ENCODE assay signal across 9 cellular contexts in the genomic region with DNA sequence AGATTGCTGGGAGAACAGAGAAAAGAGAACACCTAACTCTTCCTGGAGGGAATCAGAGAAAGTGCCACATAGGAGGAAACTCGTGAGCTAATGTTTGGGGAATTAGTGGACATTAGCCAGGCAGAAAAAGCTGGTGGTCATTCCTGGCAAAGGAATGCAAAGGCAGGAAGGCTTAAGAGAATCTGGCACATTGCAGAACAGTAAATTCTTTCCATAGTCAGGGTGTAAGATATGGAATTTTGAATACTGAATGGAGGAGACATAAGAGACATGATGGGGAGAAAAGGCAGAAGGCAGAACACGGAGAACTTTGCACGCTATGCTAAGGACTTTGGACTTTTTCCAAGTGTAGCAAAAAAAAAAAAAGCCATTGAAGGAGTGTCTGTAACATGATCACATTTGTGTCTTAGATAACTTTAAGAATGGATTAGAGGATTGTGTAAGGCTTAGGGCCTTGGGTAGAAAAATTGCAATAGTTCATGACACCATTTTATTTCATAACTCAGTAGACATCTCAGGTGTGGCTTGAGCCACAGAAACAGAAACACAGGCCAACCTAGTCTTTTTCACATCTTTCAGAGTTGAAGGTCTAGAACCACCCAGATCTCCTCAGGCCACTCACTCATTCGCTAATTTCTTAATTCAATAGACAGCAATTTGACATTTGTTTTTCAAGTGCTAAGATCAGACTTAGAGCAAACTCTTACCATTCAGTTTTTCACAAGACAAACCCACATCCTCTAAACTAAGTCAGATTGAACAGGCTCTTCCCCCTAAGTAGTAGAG. TPM values are rescaled to one million over a fixed set of nuclear protein-coding genes. Genes with fewer than 3 reads are reported as not detected.
DNase-seq lines count a peak whose midpoint lies in the region; ATAC-seq and TF ChIP-seq lines count a peak whose summit lies in the region.
"Had no signal": no experiment of that assay in that cellular context is flagged by ENCODE, and none has a peak within 500 bp of the region (broad histone marks: within the 10 kb centered on the region; RNA-seq: fewer than 3 reads in every experiment).

No MANE protein-coding gene starts in this region.

- peaks cover 0 to 1% of the 10 kb centered on the region in 2 donors for H3K27me3 Mint-ChIP-seq in CD8-positive, alpha-beta memory T cell
- peaks cover 7% of the 10 kb centered on the region for H3K27me3 Mint-ChIP-seq in neural progenitor cell (ENCODE audit: insufficient read depth, low read depth)

- no peaks in the 10 kb centered on the region for H3K36me3 ChIP-seq in CD8-positive, alpha-beta memory T cell (ENCODE audit: insufficient read depth, low read length)
- H3K36me3 ChIP-seq in neural progenitor cell: no peaks in the 10 kb centered on the region
- H3K36me3 ChIP-seq: right lobe of liver had no signal

- no peak overlapping the region for H3K4me3 ChIP-seq in CD8-positive, alpha-beta memory T cell (ENCODE audit: low read length)
- no peak overlapping the region for H3K4me3 ChIP-seq in neural progenitor cell
- H3K4me3 ChIP-seq: right lobe of liver had no signal

- no peaks in the 10 kb centered on the region for H4K20me1 ChIP-seq in neural progenitor cell (ENCODE audit: low read depth)

- peak overlapping the region; percentile 20 to 96 (median 68) for H3K27ac Mint-ChIP-seq in CD8-positive, alpha-beta memory T cell
- H3K27ac Mint-ChIP-seq in neural progenitor cell: no peak overlapping the region

- H3K79me2 ChIP-seq in neural progenitor cell (ENCODE audit: low read depth): no peaks in the 10 kb centered on the region

- H3F3A ChIP-seq in neural progenitor cell (ENCODE audit: low read depth): no peaks in the 10 kb centered on the region

- peaks cover 0 to 2% (median 0%) of the 10 kb centered on the region in 3 donors for H3K36me3 Mint-ChIP-seq in CD8-positive, alpha-beta memory T cell
- H3K36me3 Mint-ChIP-seq in neural progenitor cell: no peaks in the 10 kb centered on the region

- H3K9me3 ChIP-seq in CD8-positive, alpha-beta memory T cell (ENCODE audit: low read length): no peaks in the 10 kb centered on the region
- H3K9me3 ChIP-seq in neural progenitor cell (ENCODE audit: low read depth): no peaks in the 10 kb centered on the region
- H3K9me3 ChIP-seq: right lobe of liver had no signal

- H3K4me1 Mint-ChIP-seq in CD8-positive, alpha-beta memory T cell: peaks cover 77 to 94% (median 86%) of the 10 kb centered on the region in 3 donors
- H3K4me1 Mint-ChIP-seq in neural progenitor cell: peaks cover 15% of the 10 kb centered on the region

- no peak overlapping the region for H3K4me2 ChIP-seq in neural progenitor cell

- H3K27me3 ChIP-seq in CD8-positive, alpha-beta memory T cell (ENCODE audit: insufficient read depth, low read length, poor library complexity, severe bottlenecking): no peaks in the 10 kb centered on the region
- H3K27me3 ChIP-seq in neural progenitor cell: no peaks in the 10 kb centered on the region
- H3K27me3 ChIP-seq: right lobe of liver had no signal

- ATAC-seq in HG02981 (IDR thresholded peaks at IDR 0.05; ENCODE audit: unreplicated experiment): no peak

- H3K9me3 Mint-ChIP-seq in CD8-positive, alpha-beta memory T cell: no peaks in the 10 kb centered on the region
- H3K9me3 Mint-ChIP-seq in neural progenitor cell: no peaks in the 10 kb centered on the region

- peak overlapping the region; percentile 3 to 74 (median 71) for H3K4me3 Mint-ChIP-seq in CD8-positive, alpha-beta memory T cell
- no peak overlapping the region for H3K4me3 Mint-ChIP-seq in neural progenitor cell

- peaks cover 60% of the 10 kb centered on the region for H3K4me1 ChIP-seq in CD8-positive, alpha-beta memory T cell (ENCODE audit: insufficient read depth, low read length)
- no peaks in the 10 kb centered on the region for H3K4me1 ChIP-seq in neural progenitor cell
- H3K4me1 ChIP-seq: right lobe of liver had no signal

- H3K27ac ChIP-seq in CD8-positive, alpha-beta memory T cell (ENCODE audit: low read depth, low read length): no peak overlapping the region
- H3K27ac ChIP-seq in neural progenitor cell: no peak overlapping the region
- H3K27ac ChIP-seq: right lobe of liver had no signal

- no peak for TF ChIP-seq CTCF in neural progenitor cell (IDR thresholded peaks at IDR 0.05)

- peak in 1 of 5 donors; percentile 45 for DNase-seq in CD8-positive, alpha-beta memory T cell
- DNase-seq in M059J (ENCODE audit: low read depth): peak; percentile 98
- peak; percentile 7 for DNase-seq in central memory CD4-positive, alpha-beta T cell
- no peak for DNase-seq in neural progenitor cell (ENCODE audit: low spot score)
- no peak for DNase-seq in iPS-NIHi11 (ENCODE audit: low spot score)
- DNase-seq in stimulated activated CD4-positive, alpha-beta T cell treated with anti-CD3 and anti-CD28 coated beads, Interleukin-2, amount 100 ng/mL, for 24 hours: no peak
- no peak for DNase-seq in NCI-H510A treated with DMSO at 0.1 percent for 48 hours (lab: John Stamatoyannopoulos, UW)
- DNase-seq: right lobe of liver had no signal

- CTCF ChIA-PET in CD8-positive, alpha-beta memory T cell (lab: Charles Lee): interaction anchor here (1.0 to 3.0 kb wide), 2 partner anchors 29 to 30 kb away, joined by 3 to 7 read pairs; no protein-coding TSS in a partner anchor

- peak overlapping the region; percentile 6 for H2AFZ ChIP-seq in neural progenitor cell (replicated peaks)

- POLR2A ChIA-PET in CD8-positive, alpha-beta memory T cell (lab: Charles Lee): no interaction called here

- H3K9ac ChIP-seq in neural progenitor cell: no peak overlapping the region

RNA-seq across cellular contexts. Expression of gene CCDC80, which starts 31.2 kb away (rescaled TPM):
- not detected for total RNA-seq in CD8-positive, alpha-beta memory T cell
- 0.02 TPM for polyA plus RNA-seq in CD8-positive, alpha-beta memory T cell
- 136 and 288 TPM in 2 replicates for total RNA-seq in M059J (2014; rRNA removed; shearing (Covaris generic))
- total RNA-seq in neural progenitor cell (ENCODE audit: low replicate concordance): 14.7 and 21.5 TPM in 2 replicates

Comparison
In these comparisons a context has a peak if more than half of its experiments do, and no peak if none do; other contexts are left out.
1. DNase-seq: peak in M059J (single experiment) and central memory CD4-positive, alpha-beta T cell (single experiment); none in neural progenitor cell (single experiment), iPS-NIHi11 (single experiment), stimulated activated CD4-positive, alpha-beta T cell treated with anti-CD3 and anti-CD28 coated beads, Interleukin-2, amount 100 ng/mL, for 24 hours (0 of 2) and NCI-H510A treated with DMSO at 0.1 percent for 48 hours (single experiment).
2. RNA of gene CCDC80, which starts 31.2 kb away (total RNA-seq): 136 to 288 TPM in M059J and 14.7 to 21.5 TPM in neural progenitor cell; not detected in CD8-positive, alpha-beta memory T cell; every median in the first group is over 10 times any median in the second.